1 cellular context compared by ENCODE assay signal in genomic region chr10:72712136-72712535, GRCh38.
TF ChIP-seq lines count a peak whose summit lies in the region.

No MANE protein-coding gene starts in this region.

TF ChIP-seq in endothelial cell of umbilical vein, 7 proteins besides CTCF, POLR2A, EP300 and RAD21 (continued from another document):
- TF ChIP-seq GATA2 (IDR thresholded peaks at IDR 0.05; ENCODE audit: insufficient read depth, insufficient read length, low read depth, low read length) = no peak
